In genomic region chr1:211893260-211893659, GRCh38 we compare ENCODE assay signal across 32 cellular contexts.
"Had no signal": no experiment of that assay in that cellular context is flagged by ENCODE, and none has a peak within 500 bp of the region (broad histone marks: within the 10 kb centered on the region; RNA-seq: fewer than 3 reads in every experiment).

No MANE protein-coding gene starts in this region.

- DNase-seq: activated B cell treated with CpG ODN at 0.5 μM for 24 hours; activated CD4-positive, alpha-beta memory T cell treated with anti-CD3 and anti-CD28 coated beads for 36 hours; activated CD4-positive, alpha-beta T cell treated with anti-CD3 and anti-CD28 coated beads for 4 hours; activated CD4-positive, alpha-beta T cell treated with anti-CD3 and anti-CD28 coated beads, Interleukin-2, amount 10 ng/mL, durations not matched to agents 24 days and 14 days; activated CD4-positive, alpha-beta T cell treated with anti-CD3 and anti-CD28 coated beads, Interleukin-2, amount 50 U/mL, for 1 hour; activated CD4-positive, alpha-beta T cell treated with anti-CD3 and anti-CD28 coated beads, Interleukin-2, amount 50 U/mL, for 4 hours; activated CD4-positive, CD25-positive, alpha-beta regulatory T cell treated with anti-CD3 and anti-CD28 coated beads, Interleukin-2, amount 50 U/mL, for 72 hours; activated CD8-positive, alpha-beta memory T cell treated with anti-CD3 and anti-CD28 coated beads, Interleukin-2, amount 50 U/mL, for 4 hours; activated CD8-positive, alpha-beta T cell treated with anti-CD3 and anti-CD28 coated beads for 36 hours; activated effector memory CD4-positive, alpha-beta T cell treated with anti-CD3 and anti-CD28 coated beads, Interleukin-2, amount 50 U/mL, for 16 hours; activated gamma-delta T cell treated with Interleukin-2 at 50 U/mL for 16 hours; activated naive CD4-positive, alpha-beta T cell; activated naive CD4-positive, alpha-beta T cell treated with anti-CD3 and anti-CD28 coated beads for 36 hours; activated naive CD4-positive, alpha-beta T cell treated with anti-CD3 and anti-CD28 coated beads, Interleukin-2, amount 50 U/mL, for 16 hours; activated naive CD8-positive, alpha-beta T cell treated with anti-CD3 and anti-CD28 coated beads for 36 hours; activated T-cell treated with anti-CD3 and anti-CD28 coated beads for 4 hours; activated T-cell treated with anti-CD3 and anti-CD28 coated beads, Interleukin-2, amount 50 U/mL, for 1 hour; activated T-cell treated with anti-CD3 and anti-CD28 coated beads, Interleukin-2, amount 50 U/mL, for 4 hours; activated T-cell treated with anti-CD3 and anti-CD28 coated beads, Interleukin-2, amount 50 U/mL, for 72 hours; amniotic stem cell; aorta; brain microvascular endothelial cell; cerebellar nuclear complex; colonic mucosa; T-helper 2 cell; T-helper 9 cell had no signal

- H3K9me3 ChIP-seq: adrenal gland, body of pancreas, breast epithelium, colonic mucosa had no signal

- H3K4me3 ChIP-seq: adrenal gland, body of pancreas, breast epithelium, colonic mucosa had no signal

- H3K4me1 ChIP-seq: breast epithelium, colonic mucosa had no signal

- H3K36me3 ChIP-seq: adrenal gland, brain microvascular endothelial cell, breast epithelium, colonic mucosa had no signal

- H3K27ac ChIP-seq: adrenal gland, brain microvascular endothelial cell, breast epithelium, colonic mucosa, VCaP had no signal

- H3K27me3 ChIP-seq: adrenal gland, body of pancreas, brain microvascular endothelial cell, breast epithelium, colonic mucosa had no signal

- ATAC-seq: activated CD8-positive, alpha-beta T cell treated with anti-CD3 and anti-CD28 coated beads for 36 hours; activated naive CD4-positive, alpha-beta T cell treated with anti-CD3 and anti-CD28 coated beads, Interleukin-2, amount 50 U/mL, for 72 hours; activated T-cell treated with anti-CD3 and anti-CD28 coated beads, Interleukin-2, amount 50 U/mL, for 4 hours; activated T-cell treated with anti-CD3 and anti-CD28 coated beads, Interleukin-2, amount 50 U/mL, for 72 hours; activated T-helper 17 cell treated with anti-CD3 and anti-CD28 coated beads, Interleukin-2, amount 50 U/mL, for 72 hours; body of pancreas had no signal
